Comparison of ENCODE assay signal across 31 cellular contexts in genomic region chr3:31117854-31118253, GRCh38.
"Had no signal": no experiment of that assay in that cellular context is flagged by ENCODE, and none has a peak within 500 bp of the region (broad histone marks: within the 10 kb centered on the region; RNA-seq: fewer than 3 reads in every experiment).

No MANE protein-coding gene starts in this region.

- H3K27ac ChIP-seq: body of pancreas, brain microvascular endothelial cell, cardiac muscle cell, VCaP had no signal

- ATAC-seq: activated CD8-positive, alpha-beta T cell treated with anti-CD3 and anti-CD28 coated beads for 36 hours; activated naive CD8-positive, alpha-beta T cell treated with anti-CD3 and anti-CD28 coated beads, Interleukin-2, amount 50 U/mL, for 24 hours; body of pancreas had no signal

- H3K27me3 ChIP-seq: body of pancreas, brain microvascular endothelial cell, cardiac muscle cell had no signal

- H3K4me1 ChIP-seq: body of pancreas had no signal

- H3K4me3 ChIP-seq: body of pancreas, cardiac muscle cell had no signal

- FAIRE-seq: astrocyte, bronchial epithelial cell, TTC549 had no signal

- H3K9me3 ChIP-seq: body of pancreas had no signal

- H3K36me3 ChIP-seq: brain microvascular endothelial cell, cardiac muscle cell had no signal

- DNase-seq: activated B cell treated with CpG ODN at 0.5 μM for 24 hours; activated CD4-positive, alpha-beta memory T cell treated with anti-CD3 and anti-CD28 coated beads for 36 hours; activated CD4-positive, alpha-beta T cell treated with anti-CD3 and anti-CD28 coated beads for 4 hours; activated CD4-positive, alpha-beta T cell treated with anti-CD3 and anti-CD28 coated beads, Interleukin-2, amount 10 ng/mL, durations not matched to agents 24 days and 14 days; activated CD4-positive, alpha-beta T cell treated with anti-CD3 and anti-CD28 coated beads, Interleukin-2, amount 50 U/mL, for 1 hour; activated CD4-positive, alpha-beta T cell treated with anti-CD3 and anti-CD28 coated beads, Interleukin-2, amount 50 U/mL, for 4 hours; activated CD4-positive, CD25-positive, alpha-beta regulatory T cell treated with anti-CD3 and anti-CD28 coated beads, Interleukin-2, amount 50 U/mL, for 72 hours; activated CD8-positive, alpha-beta memory T cell treated with anti-CD3 and anti-CD28 coated beads, Interleukin-2, amount 50 U/mL, for 48 hours; activated CD8-positive, alpha-beta T cell treated with anti-CD3 and anti-CD28 coated beads for 36 hours; activated effector memory CD4-positive, alpha-beta T cell treated with Interleukin-2 at 50 U/mL for 16 hours; activated gamma-delta T cell; activated naive CD4-positive, alpha-beta T cell treated with anti-CD3 and anti-CD28 coated beads, Interleukin-2, amount 10 ng/mL, durations not matched to agents 7 days and 5 days; activated naive CD4-positive, alpha-beta T cell treated with Interleukin-2 at 50 U/mL for 16 hours; activated naive CD8-positive, alpha-beta T cell treated with anti-CD3 and anti-CD28 coated beads, Interleukin-2, amount 10 ng/mL, durations not matched to agents 7 days and 5 days; activated naive CD8-positive, alpha-beta T cell treated with anti-CD3 and anti-CD28 coated beads, Interleukin-2, amount 50 U/mL, for 24 hours; activated T-cell treated with anti-CD3 and anti-CD28 coated beads, Interleukin-2, amount 50 U/mL, for 24 hours; activated T-cell treated with anti-CD3 and anti-CD28 coated beads, Interleukin-2, amount 50 U/mL, for 48 hours; amygdala; anterior cingulate cortex; body of pancreas; brain microvascular endothelial cell; caudate nucleus; cerebellar nuclear complex; T-helper 1 cell; T-helper 2 cell; T-helper 9 cell had no signal
